ENCODE assay signal across 16 cellular contexts in genomic region chr1:247754311-247754710, GRCh38. TPM values are rescaled to one million over a fixed set of nuclear protein-coding genes. Genes with fewer than 3 reads are reported as not detected.
"Had no signal": no experiment of that assay in that cellular context is flagged by ENCODE, and none has a peak within 500 bp of the region (broad histone marks: within the 10 kb centered on the region; RNA-seq: fewer than 3 reads in every experiment).

No MANE protein-coding gene starts in this region.

RNA-seq across cellular contexts. Expression of gene OR1C1, which starts 6.0 kb away (rescaled TPM):
- total RNA-seq: stomach, subcutaneous adipose tissue, suprapubic skin, temporal lobe, testis, thoracic aorta, thyroid gland, tibial nerve, transverse colon, upper lobe of left lung, upper lobe of right lung, ureter, urinary bladder, uterus, vagina had no signal
- polyA plus RNA-seq: stomach, thymus, urinary bladder had no signal

RNA-seq across cellular contexts. Expression of gene OR14A2, which starts 6.4 kb away (rescaled TPM):
- total RNA-seq: stomach, subcutaneous adipose tissue, suprapubic skin, temporal lobe, thoracic aorta, thyroid gland, tibial nerve, transverse colon, upper lobe of left lung, upper lobe of right lung, ureter, urinary bladder, uterus, vagina had no signal
- polyA plus RNA-seq: stomach, thymus, urinary bladder had no signal

RNA-seq across cellular contexts. Expression of gene OR14K1, which starts 15.9 kb away (rescaled TPM):
- total RNA-seq: stomach, subcutaneous adipose tissue, temporal lobe, thoracic aorta, tibial nerve, upper lobe of left lung, upper lobe of right lung, ureter, urinary bladder, uterus had no signal
- polyA plus RNA-seq: stomach, thymus, urinary bladder had no signal

RNA-seq across cellular contexts. Expression of gene OR6F1, which starts 37.9 kb away (rescaled TPM):
- total RNA-seq: stomach, subcutaneous adipose tissue, suprapubic skin, temporal lobe, thoracic aorta, thyroid gland, tibial nerve, transverse colon, upper lobe of left lung, upper lobe of right lung, ureter, urinary bladder, uterus, vagina had no signal
- polyA plus RNA-seq: stomach, thymus, urinary bladder had no signal
